ENCODE assay signal across 14 cellular contexts in genomic region chr1:212691561-212692071, GRCh38. TPM values are rescaled to one million over a fixed set of nuclear protein-coding genes. Genes with fewer than 3 reads are reported as not detected.
DNase-seq lines count a peak whose midpoint lies in the region; ATAC-seq and TF ChIP-seq lines count a peak whose summit lies in the region.
"Had no signal": no experiment of that assay in that cellular context is flagged by ENCODE, and none has a peak within 500 bp of the region (broad histone marks: within the 10 kb centered on the region; RNA-seq: fewer than 3 reads in every experiment).

No MANE protein-coding gene starts in this region.

- H4K20me1 ChIP-seq in MM.1S (ENCODE audit: insufficient read depth, low read length), result no peaks in the 10 kb centered on the region

- intact Hi-C loops in testis (cut with DNase I; ENCODE audit: low total_unique reads), result no loop called here

- H3K4me3 Mint-ChIP-seq in type B pancreatic cell, result no peak overlapping the region
- H3K4me3 Mint-ChIP-seq: naive B cell had no signal

- H3K27me3 ChIP-seq in MM.1S (replicated peaks; ENCODE audit: insufficient read depth, low read length) (no peaks in the 10 kb centered on the region), testis (no peaks in the 10 kb centered on the region)

- no peak overlapping the region for H3K27ac Mint-ChIP-seq in type B pancreatic cell
- H3K27ac Mint-ChIP-seq: naive B cell had no signal

- peak; percentile 84 for ATAC-seq in HG02610 (IDR thresholded peaks at IDR 0.05; ENCODE audit: unreplicated experiment)
- ATAC-seq: left ventricle myocardium superior had no signal

- no peak overlapping the region for H2AFZ ChIP-seq in MM.1S (ENCODE audit: low read length)

- TF ChIP-seq POLR2A in testis (IDR thresholded peaks at IDR 0.05), result no peak

- no peak overlapping the region for H3K27ac ChIP-seq in MM.1S (ENCODE audit: low read length)
- no peak overlapping the region for H3K27ac ChIP-seq in testis
- H3K27ac ChIP-seq: SJSA1 had no signal

- no peak overlapping the region for H3K4me3 ChIP-seq in MM.1S (ENCODE audit: low read length)
- no peak overlapping the region for H3K4me3 ChIP-seq in testis
- H3K4me3 ChIP-seq: SJSA1 had no signal

- H3K9me3 ChIP-seq in MM.1S (replicated peaks; ENCODE audit: insufficient read depth, low read length) (no peaks in the 10 kb centered on the region), testis (no peaks in the 10 kb centered on the region)
- H3K9me3 ChIP-seq: SJSA1 had no signal

- H3K36me3 Mint-ChIP-seq in type B pancreatic cell, result no peaks in the 10 kb centered on the region

- H3K9me3 Mint-ChIP-seq in type B pancreatic cell, result no peaks in the 10 kb centered on the region
- H3K9me3 Mint-ChIP-seq: naive B cell had no signal

- no peaks in the 10 kb centered on the region for H3K9me2 ChIP-seq in MM.1S (replicated peaks; ENCODE audit: insufficient read depth, low read length)

- no peaks in the 10 kb centered on the region for H3F3A ChIP-seq in MM.1S (ENCODE audit: insufficient read depth, low read length)

- H3K4me2 ChIP-seq in MM.1S (ENCODE audit: low read depth, low read length), result no peak overlapping the region

- DNase-seq in stimulated activated CD4-positive, alpha-beta T cell treated with anti-CD3 and anti-CD28 coated beads, Interleukin-15, amount 100 ng/mL, for 24 hours, result peak; percentile 31
- no peak for DNase-seq in stimulated activated CD4-positive, alpha-beta T cell treated with anti-CD3 and anti-CD28 coated beads, Interleukin-4, amount 100 ng/mL, for 24 hours
- peak; percentile 49 for DNase-seq in MV-4-11 (lab: John Stamatoyannopoulos, UW)
- peak; percentile 53 for DNase-seq in type B pancreatic cell (ENCODE audit: extremely low spot score, unreplicated experiment)
- DNase-seq in MM.1S, result no peak
- DNase-seq in testis, result no peak
- DNase-seq in KG1 (lab: John Stamatoyannopoulos, UW), result no peak
- DNase-seq: dermis blood vessel endothelial cell; left ventricle myocardium superior; naive B cell; NCI-H1092; NK-92 treated with Interleukin-12 subunit alpha and Interleukin-12 subunit beta, amount 100 ng/mL, for 24 hours had no signal

- H3K4me1 Mint-ChIP-seq in type B pancreatic cell (ENCODE audit: unreplicated experiment), result no peaks in the 10 kb centered on the region

- 84 to 87% methylated on average over 9 of the region's 9 CpGs for WGBS in testis, 2 donors

- TF ChIP-seq CTCF in type B pancreatic cell (conservative IDR thresholded peaks at IDR 0.05) (no peak), MM.1S (IDR thresholded peaks at IDR 0.05; ENCODE audit: low read length) (no peak), testis (IDR thresholded peaks at IDR 0.05) (no peak)

- no peak overlapping the region for H3K9ac ChIP-seq in MM.1S (ENCODE audit: low read length)

- H3K79me2 ChIP-seq in MM.1S (ENCODE audit: low read length), result no peaks in the 10 kb centered on the region

- H3K36me3 ChIP-seq in MM.1S (replicated peaks; ENCODE audit: insufficient read depth, low read length) (no peaks in the 10 kb centered on the region), testis (ENCODE audit: low read depth, missing control alignments) (no peaks in the 10 kb centered on the region)
- H3K36me3 ChIP-seq: SJSA1 had no signal

- peaks cover 42% of the 10 kb centered on the region for H3K27me3 Mint-ChIP-seq in type B pancreatic cell

- no peaks in the 10 kb centered on the region for H3K4me1 ChIP-seq in MM.1S (ENCODE audit: low read length)
- no peaks in the 10 kb centered on the region for H3K4me1 ChIP-seq in testis
- H3K4me1 ChIP-seq: SJSA1 had no signal

RNA-seq across cellular contexts. Expression of gene BATF3, which starts 8.0 kb away (rescaled TPM):
- 0.55 and 0.72 TPM in 2 replicates for total RNA-seq in type B pancreatic cell (ENCODE audit: low replicate concordance)
- 1 to 10 TPM; 1.1 to 2.5 TPM for total RNA-seq in testis
- polyA plus RNA-seq in testis (ENCODE audit: insufficient read depth, low read depth, low replicate concordance), result 4.2 TPM

Comparison
In these comparisons a context has a peak if more than half of its experiments do, and no peak if none do; other contexts are left out.
1. DNase-seq: peak in stimulated activated CD4-positive, alpha-beta T cell treated with anti-CD3 and anti-CD28 coated beads, Interleukin-15, amount 100 ng/mL, for 24 hours (single experiment), MV-4-11 (single experiment) and type B pancreatic cell (single experiment); none in stimulated activated CD4-positive, alpha-beta T cell treated with anti-CD3 and anti-CD28 coated beads, Interleukin-4, amount 100 ng/mL, for 24 hours (single experiment), MM.1S (single experiment), testis (single experiment) and KG1 (single experiment).